Comparison of ENCODE assay signal across 8 cellular contexts in the genomic region with DNA sequence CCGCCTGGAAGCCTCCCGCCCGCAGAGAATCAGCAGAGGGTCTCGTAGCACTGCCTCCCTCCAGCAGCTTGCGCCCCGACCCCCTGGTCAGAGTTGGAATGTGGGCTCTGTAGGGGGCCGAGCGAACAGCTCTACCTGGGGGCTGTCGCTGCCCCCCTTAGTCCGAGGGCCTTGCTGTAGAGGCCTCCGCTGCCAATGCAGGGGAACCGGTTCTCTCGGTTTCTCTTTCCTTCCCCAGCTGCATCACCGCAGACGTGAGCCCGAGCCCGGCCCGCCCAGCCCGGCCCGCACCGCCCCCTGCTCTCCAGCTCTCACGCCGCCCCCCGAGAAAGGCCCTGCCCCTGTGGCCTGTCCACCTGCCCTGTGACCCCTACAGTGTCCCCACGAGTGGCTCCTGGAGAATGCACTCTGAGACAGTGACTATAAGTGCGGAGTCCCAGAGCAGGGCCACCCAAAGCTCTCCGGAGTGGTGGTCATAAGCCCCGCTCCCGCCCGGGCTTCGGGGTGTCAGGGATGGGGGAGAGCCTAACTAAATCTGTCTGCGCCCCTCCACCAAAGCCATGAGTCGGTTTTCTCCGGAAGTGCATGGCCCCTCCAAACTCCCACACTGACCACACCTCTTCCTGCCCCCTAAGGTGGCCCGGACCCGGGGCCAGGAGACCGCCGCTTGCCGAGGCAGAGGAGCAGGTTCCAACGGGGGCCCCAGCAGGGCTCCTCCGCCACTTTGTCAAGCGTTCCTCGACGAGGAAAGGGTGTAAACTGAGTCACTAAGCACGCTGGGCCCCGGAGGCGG. TPM values are rescaled to one million over a fixed set of nuclear protein-coding genes. Genes with fewer than 3 reads are reported as not detected.
DNase-seq lines count a peak whose midpoint lies in the region; ATAC-seq and TF ChIP-seq lines count a peak whose summit lies in the region.

No MANE protein-coding gene starts in this region.

- peaks cover 13% of the 10 kb centered on the region for H3K36me3 ChIP-seq in lower lobe of right lung
- peaks cover 5 to 19% (median 14%) of the 10 kb centered on the region in 3 donors for H3K36me3 ChIP-seq in tibial artery

- H3K27ac ChIP-seq in lower lobe of right lung, result peak overlapping the region; percentile 84
- no peak overlapping the region for H3K27ac ChIP-seq in tibial artery

- H3K9me3 ChIP-seq in lower lobe of right lung, result no peaks in the 10 kb centered on the region
- no peaks in the 10 kb centered on the region for H3K9me3 ChIP-seq in tibial artery

- TF ChIP-seq CTCF in lower lobe of right lung (IDR thresholded peaks at IDR 0.05), result no peak
- no peak for TF ChIP-seq CTCF in tibial artery (IDR thresholded peaks at IDR 0.05)

- no peak for TF ChIP-seq RAD21 in Ishikawa (IDR thresholded peaks at IDR 0.05; ENCODE audit: low read depth)

- H3K4me3 ChIP-seq in lower lobe of right lung, result peak overlapping the region; percentile 74
- peak overlapping the region; percentile 41 to 50 for H3K4me3 ChIP-seq in tibial artery

- peak; percentile 32 for DNase-seq in ACHN
- peak; percentile 95 to 96 for DNase-seq in T47D (ENCODE audit: low read depth in 1 of 2, low spot score in 1 of 2)
- DNase-seq in lower lobe of right lung, result peak; percentile 88
- no peak for DNase-seq in tibial artery
- no peak for DNase-seq in NCI-H1417 (lab: John Stamatoyannopoulos, UW)
- DNase-seq in globus pallidus (ENCODE audit: low spot score), result no peak

- peak; percentile 73 to 79 for ATAC-seq in lower lobe of right lung

- H3K27me3 ChIP-seq in lower lobe of right lung (ENCODE audit: low read depth) (no peaks in the 10 kb centered on the region), tibial artery (peaks cover 0 to 73% of the 10 kb centered on the region in 2 donors)

- intact Hi-C loops in lower lobe of right lung (cut with DNase I), result no loop called here
- intact Hi-C loops in tibial artery (cut with DNase I; ENCODE audit: low total_unique reads), result no loop called here

- TF ChIP-seq EP300 in Ishikawa (IDR thresholded peaks at IDR 0.05; ENCODE audit: borderline replicate concordance), result no peak

- peaks cover 54% of the 10 kb centered on the region for H3K4me1 ChIP-seq in lower lobe of right lung
- peaks cover 4 to 61% (median 45%) of the 10 kb centered on the region in 4 donors for H3K4me1 ChIP-seq in tibial artery

- in situ Hi-C loops in ACHN (cut with HindIII; ENCODE audit: low pct_ligation_motif_present, low pct_unique_long_range_greater_than_20kb, low sequenced_read_pairs) (no loop called here), T47D (cut with HindIII; ENCODE audit: low pct_unique_long_range_greater_than_20kb, low sequenced_read_pairs) (no loop called here)

- TF ChIP-seq POLR2A in GM19193 (IDR thresholded peaks at IDR 0.05; ENCODE audit: extremely low read depth, insufficient read depth, insufficient read length), result peak; percentile 32

TF ChIP-seq in Ishikawa, 13 proteins besides CTCF, POLR2A, EP300 and RAD21:
- TF ChIP-seq TCF12 (IDR thresholded peaks at IDR 0.05; ENCODE audit: low read depth), result no peak
- TF ChIP-seq, protein P1, sequence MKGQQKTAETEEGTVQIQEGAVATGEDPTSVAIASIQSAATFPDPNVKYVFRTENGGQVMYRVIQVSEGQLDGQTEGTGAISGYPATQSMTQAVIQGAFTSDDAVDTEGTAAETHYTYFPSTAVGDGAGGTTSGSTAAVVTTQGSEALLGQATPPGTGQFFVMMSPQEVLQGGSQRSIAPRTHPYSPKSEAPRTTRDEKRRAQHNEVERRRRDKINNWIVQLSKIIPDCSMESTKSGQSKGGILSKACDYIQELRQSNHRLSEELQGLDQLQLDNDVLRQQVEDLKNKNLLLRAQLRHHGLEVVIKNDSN (IDR thresholded peaks at IDR 0.05), result no peak
- no peak for TF ChIP-seq NFIC (IDR thresholded peaks at IDR 0.05)
- peak; percentile 50 for TF ChIP-seq TEAD4 (IDR thresholded peaks at IDR 0.05)
- TF ChIP-seq FOXM1 (IDR thresholded peaks at IDR 0.05; ENCODE audit: borderline replicate concordance, low read depth), result no peak
- TF ChIP-seq ZBTB7A (IDR thresholded peaks at IDR 0.05; ENCODE audit: low read depth), result peak; percentile 86
- TF ChIP-seq, protein P2, sequence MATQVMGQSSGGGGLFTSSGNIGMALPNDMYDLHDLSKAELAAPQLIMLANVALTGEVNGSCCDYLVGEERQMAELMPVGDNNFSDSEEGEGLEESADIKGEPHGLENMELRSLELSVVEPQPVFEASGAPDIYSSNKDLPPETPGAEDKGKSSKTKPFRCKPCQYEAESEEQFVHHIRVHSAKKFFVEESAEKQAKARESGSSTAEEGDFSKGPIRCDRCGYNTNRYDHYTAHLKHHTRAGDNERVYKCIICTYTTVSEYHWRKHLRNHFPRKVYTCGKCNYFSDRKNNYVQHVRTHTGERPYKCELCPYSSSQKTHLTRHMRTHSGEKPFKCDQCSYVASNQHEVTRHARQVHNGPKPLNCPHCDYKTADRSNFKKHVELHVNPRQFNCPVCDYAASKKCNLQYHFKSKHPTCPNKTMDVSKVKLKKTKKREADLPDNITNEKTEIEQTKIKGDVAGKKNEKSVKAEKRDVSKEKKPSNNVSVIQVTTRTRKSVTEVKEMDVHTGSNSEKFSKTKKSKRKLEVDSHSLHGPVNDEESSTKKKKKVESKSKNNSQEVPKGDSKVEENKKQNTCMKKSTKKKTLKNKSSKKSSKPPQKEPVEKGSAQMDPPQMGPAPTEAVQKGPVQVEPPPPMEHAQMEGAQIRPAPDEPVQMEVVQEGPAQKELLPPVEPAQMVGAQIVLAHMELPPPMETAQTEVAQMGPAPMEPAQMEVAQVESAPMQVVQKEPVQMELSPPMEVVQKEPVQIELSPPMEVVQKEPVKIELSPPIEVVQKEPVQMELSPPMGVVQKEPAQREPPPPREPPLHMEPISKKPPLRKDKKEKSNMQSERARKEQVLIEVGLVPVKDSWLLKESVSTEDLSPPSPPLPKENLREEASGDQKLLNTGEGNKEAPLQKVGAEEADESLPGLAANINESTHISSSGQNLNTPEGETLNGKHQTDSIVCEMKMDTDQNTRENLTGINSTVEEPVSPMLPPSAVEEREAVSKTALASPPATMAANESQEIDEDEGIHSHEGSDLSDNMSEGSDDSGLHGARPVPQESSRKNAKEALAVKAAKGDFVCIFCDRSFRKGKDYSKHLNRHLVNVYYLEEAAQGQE (IDR thresholded peaks at IDR 0.05; ENCODE audit: low read depth), result no peak

RNA-seq across cellular contexts. Expression of gene ARHGAP27, which starts 1.7 kb away (rescaled TPM):
- 71.0 TPM for total RNA-seq in lower lobe of right lung

RNA-seq across cellular contexts. Expression of gene PLEKHM1, which starts 59.6 kb away (rescaled TPM):
- total RNA-seq in lower lobe of right lung, result 69.6 TPM

Comparison
In these comparisons a context has a peak if more than half of its experiments do, and no peak if none do; other contexts are left out.
1. DNase-seq: peak in ACHN (single experiment), T47D (2 of 2) and lower lobe of right lung (single experiment); none in tibial artery (0 of 2), NCI-H1417 (0 of 3) and globus pallidus (single experiment).